15 cellular contexts compared by ENCODE assay signal in genomic region chr17:64106918-64107317, GRCh38. TPM values are rescaled to one million over a fixed set of nuclear protein-coding genes. Genes with fewer than 3 reads are reported as not detected.
DNase-seq lines count a peak whose midpoint lies in the region; TF ChIP-seq lines count a peak whose summit lies in the region.
"Had no signal": no experiment of that assay in that cellular context is flagged by ENCODE, and none has a peak within 500 bp of the region (broad histone marks: within the 10 kb centered on the region; RNA-seq: fewer than 3 reads in every experiment).

No MANE protein-coding gene starts in this region.

- no peak overlapping the region for H2AFZ ChIP-seq in Loucy (ENCODE audit: low read length)

- in situ Hi-C loops in transverse colon (cut with MboI; ENCODE audit: low pct_ligation_motif_present in 1 of 4, low pct_unique_long_range_greater_than_20kb in 1 of 4, low sequenced_read_pairs in 3 of 4), result no loop called here

- H3K27me3 Mint-ChIP-seq in T-helper 2 cell treated with Interferon-gamma antibody and Interleukin-4, amounts not matched to agents 5 μg/mL and 100 μg/mL, for 36 hours (ENCODE audit: low read depth), result no peaks in the 10 kb centered on the region
- no peaks in the 10 kb centered on the region for H3K27me3 Mint-ChIP-seq in nephron (ENCODE audit: low read depth)
- H3K27me3 Mint-ChIP-seq: activated CD8-positive, alpha-beta memory T cell treated with anti-CD3 and anti-CD28 coated beads, Interleukin-2, amount 10 ng/mL, durations not matched to agents 7 days and 5 days had no signal

- H3K36me3 ChIP-seq in Loucy (ENCODE audit: insufficient read depth, low read length), result no peaks in the 10 kb centered on the region
- H3K36me3 ChIP-seq in breast epithelium, result no peaks in the 10 kb centered on the region
- H3K36me3 ChIP-seq in transverse colon, result no peaks in the 10 kb centered on the region
- H3K36me3 ChIP-seq: lower lobe of right lung, thoracic aorta had no signal

- intact Hi-C loops in breast epithelium (cut with DNase I; ENCODE audit: low total_unique reads), result no loop called here
- intact Hi-C loops in transverse colon (cut with DNase I; ENCODE audit: low total_unique reads), result no loop called here

- 71 to 90% methylated on average over 2 to 3 of the region's 3 CpGs for WGBS in transverse colon (ENCODE audit: low coverage in 1 of 2), 2 donors

- H3K36me3 Mint-ChIP-seq in T-helper 2 cell treated with Interferon-gamma antibody and Interleukin-4, amounts not matched to agents 5 μg/mL and 100 μg/mL, for 36 hours (ENCODE audit: low read depth), result peaks cover 61% of the 10 kb centered on the region
- no peaks in the 10 kb centered on the region for H3K36me3 Mint-ChIP-seq in nephron (ENCODE audit: low read depth)
- H3K36me3 Mint-ChIP-seq: activated CD8-positive, alpha-beta memory T cell treated with anti-CD3 and anti-CD28 coated beads, Interleukin-2, amount 10 ng/mL, durations not matched to agents 7 days and 5 days had no signal

- H3K79me2 ChIP-seq in Loucy (ENCODE audit: insufficient read depth, low read length), result 0 out of 2 replicates have a peak, but pooled peaks cover 3% of the 10 kb centered on the region

- H3K27ac ChIP-seq in breast epithelium (peak overlapping the region; percentile 56 to 58), transverse colon (no peak overlapping the region)
- H3K27ac ChIP-seq: lower lobe of right lung, thoracic aorta had no signal

- 0 out of 2 replicates have a peak, but pooled peaks cover 3% of the 10 kb centered on the region for H3F3A ChIP-seq in Loucy (ENCODE audit: low read depth)

- TF ChIP-seq EP300 in transverse colon (IDR thresholded peaks at IDR 0.05; ENCODE audit: low read depth), result no peak

- no peak for TF ChIP-seq CTCF in Loucy (conservative IDR thresholded peaks at IDR 0.05; ENCODE audit: low read length)
- TF ChIP-seq CTCF in breast epithelium (IDR thresholded peaks at IDR 0.05), result no peak
- no peak for TF ChIP-seq CTCF in nephron (IDR thresholded peaks at IDR 0.05; ENCODE audit: unreplicated experiment in 3 of 3)
- no peak for TF ChIP-seq CTCF in transverse colon (IDR thresholded peaks at IDR 0.05)

- H3K4me3 ChIP-seq in Loucy (ENCODE audit: low read length, poor library complexity, severe bottlenecking), result no peak overlapping the region
- no peak overlapping the region for H3K4me3 ChIP-seq in breast epithelium
- H3K4me3 ChIP-seq in transverse colon, result no peak overlapping the region
- H3K4me3 ChIP-seq: lower lobe of right lung, thoracic aorta had no signal

- peak overlapping the region; percentile 80 for H3K27ac Mint-ChIP-seq in T-helper 2 cell treated with Interferon-gamma antibody and Interleukin-4, amounts not matched to agents 5 μg/mL and 100 μg/mL, for 36 hours
- peak overlapping the region in 2 of 3 experiments; percentile 1 to 75 for H3K27ac Mint-ChIP-seq in nephron
- H3K27ac Mint-ChIP-seq: CD14-positive monocyte had no signal

- peaks cover 55% of the 10 kb centered on the region for H3K4me1 ChIP-seq in Loucy (ENCODE audit: insufficient read depth, low read length, poor library complexity, severe bottlenecking)
- no peaks in the 10 kb centered on the region for H3K4me1 ChIP-seq in breast epithelium
- H3K4me1 ChIP-seq in transverse colon, result peaks cover 7 to 37% (median 17%) of the 10 kb centered on the region in 4 donors

- no peaks in the 10 kb centered on the region for H3K9me3 Mint-ChIP-seq in T-helper 2 cell treated with Interferon-gamma antibody and Interleukin-4, amounts not matched to agents 5 μg/mL and 100 μg/mL, for 36 hours
- H3K9me3 Mint-ChIP-seq in nephron, result no peaks in the 10 kb centered on the region
- H3K9me3 Mint-ChIP-seq: CD14-positive monocyte, neural crest cell had no signal

- H3K9me2 ChIP-seq in Loucy (replicated peaks; ENCODE audit: low read depth, low read length), result no peaks in the 10 kb centered on the region

- H3K9me3 ChIP-seq in Loucy (ENCODE audit: insufficient read depth, low read depth, low read length) (no peaks in the 10 kb centered on the region), breast epithelium (no peaks in the 10 kb centered on the region), transverse colon (no peaks in the 10 kb centered on the region)
- H3K9me3 ChIP-seq: lower lobe of right lung, thoracic aorta had no signal

- peak overlapping the region; percentile 32 for H3K9ac ChIP-seq in Loucy (ENCODE audit: low read depth, low read length, poor library complexity, severe bottlenecking)

- peak overlapping the region; percentile 33 for H3K4me3 Mint-ChIP-seq in T-helper 2 cell treated with Interferon-gamma antibody and Interleukin-4, amounts not matched to agents 5 μg/mL and 100 μg/mL, for 36 hours
- no peak overlapping the region for H3K4me3 Mint-ChIP-seq in nephron
- H3K4me3 Mint-ChIP-seq: activated CD8-positive, alpha-beta memory T cell treated with anti-CD3 and anti-CD28 coated beads, Interleukin-2, amount 10 ng/mL, durations not matched to agents 7 days and 5 days; CD14-positive monocyte; neural crest cell had no signal

- H3K4me1 Mint-ChIP-seq in T-helper 2 cell treated with Interferon-gamma antibody and Interleukin-4, amounts not matched to agents 5 μg/mL and 100 μg/mL, for 36 hours (ENCODE audit: low read depth), result peaks cover 70% of the 10 kb centered on the region
- peaks cover 11% of the 10 kb centered on the region for H3K4me1 Mint-ChIP-seq in nephron

- no peak overlapping the region for H3K4me2 ChIP-seq in Loucy (ENCODE audit: low read depth, low read length, poor library complexity, severe bottlenecking)

- H3K27me3 ChIP-seq in Loucy (ENCODE audit: insufficient read depth, low read length, poor library complexity, severe bottlenecking), result no peaks in the 10 kb centered on the region
- no peaks in the 10 kb centered on the region for H3K27me3 ChIP-seq in breast epithelium
- H3K27me3 ChIP-seq in transverse colon, result no peaks in the 10 kb centered on the region

- DNase-seq in T-helper 2 cell treated with Interferon-gamma antibody and Interleukin-4, amounts not matched to agents 5 μg/mL and 100 μg/mL, for 36 hours (ENCODE audit: low spot score), result no peak
- DNase-seq in T-helper 2 cell (no peak), breast epithelium (ENCODE audit: low spot score in 2 of 2) (no peak), NCI-H2196 treated with DMSO at 0.1 percent for 48 hours (lab: John Stamatoyannopoulos, UW; ENCODE audit: unreplicated experiment) (no peak), kidney glomerular epithelial cell (lab: John Stamatoyannopoulos, UW) (no peak), transverse colon (no peak)
- DNase-seq: activated CD8-positive, alpha-beta memory T cell treated with anti-CD3 and anti-CD28 coated beads, Interleukin-2, amount 10 ng/mL, durations not matched to agents 7 days and 5 days; cerebellar nuclear complex; lower lobe of right lung; NCI-H526 treated with DMSO at 0.1 percent for 48 hours had no signal

- TF ChIP-seq POLR2A in breast epithelium (IDR thresholded peaks at IDR 0.05) (no peak), transverse colon (IDR thresholded peaks at IDR 0.05) (no peak)

- H4K20me1 ChIP-seq in Loucy (ENCODE audit: insufficient read depth, low read length, poor library complexity, severe bottlenecking), result no peaks in the 10 kb centered on the region

RNA-seq across cellular contexts. Expression of gene ERN1, which starts 23.0 kb away (rescaled TPM):
- total RNA-seq in breast epithelium, result 10 to 100 TPM; 13.1 to 40.8 (median 34.7) TPM
- 10 to 100 TPM in 3 of 4 donors, 1 to 10 TPM in 1; 7.8 to 29.2 (median 12.8) TPM for total RNA-seq in transverse colon

Comparison
In these comparisons a context has a peak if more than half of its experiments do, and no peak if none do; other contexts are left out.
1. H3K27ac ChIP-seq: peak in breast epithelium (2 of 2); none in transverse colon (0 of 4).